24 cellular contexts compared by ENCODE assay signal in the genomic region with DNA sequence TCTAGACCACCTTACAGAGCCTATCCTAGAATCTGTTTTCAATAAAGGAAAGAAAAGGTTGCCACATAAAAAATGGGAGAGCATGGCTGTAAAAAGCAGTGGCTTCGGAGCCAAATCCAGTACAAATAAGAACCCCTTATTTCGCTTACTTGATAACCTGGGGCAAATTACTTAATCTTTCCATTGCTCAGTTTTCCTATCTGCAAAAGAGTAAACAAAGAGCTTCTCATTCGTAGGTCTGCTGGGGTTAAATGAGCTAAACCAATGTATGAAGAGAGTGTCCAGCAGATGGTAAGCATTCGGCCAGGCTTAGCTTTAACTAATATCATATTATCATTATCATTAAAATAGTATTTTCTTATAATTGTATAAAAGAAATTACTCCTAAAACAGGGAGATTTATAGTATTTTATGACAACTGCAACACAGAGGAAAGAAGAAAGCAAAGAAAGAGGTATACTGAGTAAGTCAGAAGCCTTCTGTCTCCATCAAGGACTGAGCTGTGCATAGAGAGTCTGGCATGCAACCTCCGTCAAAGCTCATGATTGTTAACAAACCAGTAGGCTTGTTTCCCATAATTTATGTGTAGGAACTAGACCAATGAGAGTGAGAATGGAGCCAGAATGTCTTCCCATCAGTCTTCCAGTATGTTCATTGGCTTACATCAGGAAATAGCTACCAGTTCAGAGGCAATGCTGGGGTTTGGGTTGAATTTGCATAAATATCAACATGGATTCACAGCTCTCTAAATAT.
"Had no signal": no experiment of that assay in that cellular context is flagged by ENCODE, and none has a peak within 500 bp of the region (broad histone marks: within the 10 kb centered on the region; RNA-seq: fewer than 3 reads in every experiment).

No MANE protein-coding gene starts in this region.

- H3K4me3 ChIP-seq: MG63 had no signal

- H3K27me3 ChIP-seq: MG63 had no signal

- FAIRE-seq: RCC 7860, TTC549 had no signal

- ATAC-seq: activated CD8-positive, alpha-beta T cell treated with anti-CD3 and anti-CD28 coated beads for 36 hours; activated T-cell treated with anti-CD3 and anti-CD28 coated beads, Interleukin-2, amount 50 U/mL, for 72 hours; PC-3 had no signal

- H3K9me3 ChIP-seq: MG63 had no signal

- H3K36me3 ChIP-seq: MG63 had no signal

- DNase-seq: activated B cell treated with CpG ODN at 0.5 μM for 24 hours; activated CD4-positive, alpha-beta T cell treated with anti-CD3 and anti-CD28 coated beads for 1 hour; activated CD4-positive, alpha-beta T cell treated with anti-CD3 and anti-CD28 coated beads, Interleukin-2, amount 10 ng/mL, durations not matched to agents 7 days and 5 days; activated CD8-positive, alpha-beta memory T cell treated with anti-CD3 and anti-CD28 coated beads, Interleukin-2, amount 50 U/mL, for 4 hours; activated CD8-positive, alpha-beta T cell treated with anti-CD3 and anti-CD28 coated beads for 36 hours; activated gamma-delta T cell treated with Interleukin-2 at 50 U/mL for 16 hours; activated naive CD4-positive, alpha-beta T cell treated with anti-CD3 and anti-CD28 coated beads, Interleukin-2, amount 10 ng/mL, durations not matched to agents 7 days and 5 days; activated naive CD8-positive, alpha-beta T cell treated with anti-CD3 and anti-CD28 coated beads for 36 hours; activated T-cell treated with anti-CD3 and anti-CD28 coated beads, Interleukin-2, amount 50 U/mL, for 72 hours; anterior cingulate cortex; MG63; MV-4-11; NCI-H1092 treated with DMSO at 0.1 percent for 48 hours; NCI-H1436; NCI-H1694 treated with DMSO at 0.1 percent for 48 hours; NCI-H2081; NCI-H446; NCI-H524; PC-3; SHP77 treated with DMSO at 0.1 percent for 48 hours; T-helper 2 cell; T1000 had no signal
